ENCODE assay signal across 26 cellular contexts in the genomic region with DNA sequence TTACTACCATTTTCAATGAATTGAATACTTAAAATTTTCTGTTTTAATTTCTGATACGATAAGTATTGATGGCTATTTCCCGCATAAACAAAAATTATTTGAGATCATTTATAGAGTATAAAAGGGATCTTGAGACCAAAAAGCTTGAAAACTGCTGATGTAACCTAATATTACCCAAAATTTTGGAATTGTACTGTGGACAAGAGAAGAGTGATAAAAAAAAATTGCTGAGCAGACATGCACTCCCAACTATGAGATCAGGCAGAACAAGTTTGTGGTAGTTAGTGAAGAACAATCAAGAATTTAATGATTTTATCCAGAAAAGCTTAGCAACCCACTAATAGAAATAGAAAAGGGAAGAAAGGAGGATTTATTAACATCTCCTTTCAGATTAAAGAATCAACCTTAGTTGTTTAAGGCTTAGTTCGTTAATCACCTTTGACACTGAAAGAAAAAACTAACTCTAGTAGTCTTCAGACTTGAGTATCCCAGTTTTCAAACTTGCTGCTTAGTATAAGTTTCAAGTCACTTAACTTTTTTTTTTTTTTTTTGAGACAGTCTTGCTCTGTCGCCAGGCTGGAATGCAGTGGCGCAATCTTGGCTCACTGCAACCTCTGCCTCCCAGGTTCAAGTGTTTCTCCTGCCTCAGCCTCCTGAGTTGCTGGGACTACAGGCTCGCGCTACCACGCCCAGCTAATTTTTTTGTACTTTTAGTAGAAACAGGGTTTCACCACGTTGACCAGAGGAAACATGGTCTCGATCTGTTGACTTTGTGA. TPM values are rescaled to one million over a fixed set of nuclear protein-coding genes. Genes with fewer than 3 reads are reported as not detected.
DNase-seq lines count a peak whose midpoint lies in the region; ATAC-seq, FAIRE-seq and TF ChIP-seq lines count a peak whose summit lies in the region.
"Had no signal": no experiment of that assay in that cellular context is flagged by ENCODE, and none has a peak within 500 bp of the region (broad histone marks: within the 10 kb centered on the region; RNA-seq: fewer than 3 reads in every experiment).

No MANE protein-coding gene starts in this region.

- H3K79me1 ChIP-seq in mesenchymal stem cell (replicated peaks; ENCODE audit: low read length, poor library complexity, severe bottlenecking): no peaks in the 10 kb centered on the region

- CTCF ChIA-PET in Calu3 (lab: Charles Lee): no interaction called here

- H2BK15ac ChIP-seq in mesenchymal stem cell (ENCODE audit: low read depth, poor library complexity, severe bottlenecking): no peak overlapping the region

- no peaks in the 10 kb centered on the region for H3K9me3 Mint-ChIP-seq in Calu3 (ENCODE audit: low read depth, unreplicated experiment)
- H3K9me3 Mint-ChIP-seq in stimulated activated effector memory CD8-positive, alpha-beta T cell treated with anti-CD3 and anti-CD28 coated beads, Interleukin-12 subunit alpha, Interleukin-12 subunit beta, amount 100 ng/mL, for 72 hours: no peaks in the 10 kb centered on the region
- H3K9me3 Mint-ChIP-seq: activated naive CD4-positive, alpha-beta T cell treated with anti-CD3 and anti-CD28 coated beads, Interleukin-2, amount 50 U/mL, for 72 hours had no signal

- H3K27ac Mint-ChIP-seq in Calu3 (ENCODE audit: unreplicated experiment): no peak overlapping the region
- no peak overlapping the region for H3K27ac Mint-ChIP-seq in stimulated activated effector memory CD8-positive, alpha-beta T cell treated with anti-CD3 and anti-CD28 coated beads, Interleukin-12 subunit alpha, Interleukin-12 subunit beta, amount 100 ng/mL, for 72 hours
- H3K27ac Mint-ChIP-seq: activated CD4-positive, alpha-beta T cell treated with anti-CD3 and anti-CD28 coated beads for 36 hours; activated naive CD4-positive, alpha-beta T cell treated with anti-CD3 and anti-CD28 coated beads, Interleukin-2, amount 50 U/mL, for 72 hours; naive thymus-derived CD4-positive, alpha-beta T cell; progenitor cell of endocrine pancreas had no signal

- no peak overlapping the region for H3K4me3 Mint-ChIP-seq in Calu3 (ENCODE audit: low read depth, unreplicated experiment)
- no peak overlapping the region for H3K4me3 Mint-ChIP-seq in stimulated activated effector memory CD8-positive, alpha-beta T cell treated with anti-CD3 and anti-CD28 coated beads, Interleukin-12 subunit alpha, Interleukin-12 subunit beta, amount 100 ng/mL, for 72 hours
- H3K4me3 Mint-ChIP-seq: activated CD4-positive, alpha-beta T cell treated with anti-CD3 and anti-CD28 coated beads for 36 hours; naive thymus-derived CD4-positive, alpha-beta T cell had no signal

- no peak overlapping the region for H3K4me3 ChIP-seq in bronchial epithelial cell (ENCODE audit: low read depth, low read length)
- H3K4me3 ChIP-seq in mesenchymal stem cell (ENCODE audit: insufficient read depth in 1 of 2, low read depth in 1 of 2, low read length in 2 of 2): no peak overlapping the region
- H3K4me3 ChIP-seq: SJSA1, tibial nerve had no signal

- WGBS in mesenchymal stem cell: 90% methylated on average over 8 of the region's 10 CpGs

- H2BK5ac ChIP-seq in mesenchymal stem cell (ENCODE audit: low read depth, low read length, poor library complexity, severe bottlenecking): no peak overlapping the region

- no peak for ATAC-seq in GM18873 (IDR thresholded peaks at IDR 0.05; ENCODE audit: low FRiP score, unreplicated experiment)
- no peak for ATAC-seq in stimulated activated effector memory CD8-positive, alpha-beta T cell treated with anti-CD3 and anti-CD28 coated beads, Interleukin-12 subunit alpha, Interleukin-12 subunit beta, amount 100 ng/mL, for 72 hours
- ATAC-seq: activated CD4-positive, alpha-beta T cell treated with anti-CD3 and anti-CD28 coated beads for 36 hours; activated naive CD4-positive, alpha-beta T cell treated with anti-CD3 and anti-CD28 coated beads, Interleukin-2, amount 50 U/mL, for 72 hours; naive thymus-derived CD4-positive, alpha-beta T cell; sciatic nerve had no signal

- intact Hi-C loops in Calu3 (cut with micrococcal nuclease; ENCODE audit: unreplicated experiment): no loop called here

- peak; percentile 18 for DNase-seq in Calu3
- peak; percentile 3 for DNase-seq in LHCN-M2 (ENCODE audit: low read depth)
- peak; percentile 22 for DNase-seq in bronchial epithelial cell (ENCODE audit: low read depth)
- DNase-seq in mesenchymal stem cell: peak; percentile 8
- DNase-seq in iPS-NIHi11 (ENCODE audit: low spot score): no peak
- no peak for DNase-seq in NCI-H1417 (lab: John Stamatoyannopoulos, UW)
- DNase-seq in stimulated activated effector memory CD8-positive, alpha-beta T cell treated with anti-CD3 and anti-CD28 coated beads, Interleukin-12 subunit alpha, Interleukin-12 subunit beta, amount 100 ng/mL, for 72 hours (ENCODE audit: low spot score in 2 of 2): no peak
- DNase-seq: activated CD4-positive, alpha-beta T cell treated with anti-CD3 and anti-CD28 coated beads for 36 hours; anterior cingulate cortex; effector CD8-positive, alpha-beta T cell; GDM1; naive thymus-derived CD4-positive, alpha-beta T cell; NCI-H1105 treated with DMSO at 0.1 percent for 48 hours; NCI-H1930; NCI-H2171 treated with DMSO at 0.1 percent for 48 hours; NCI-H510A; T-helper 9 cell had no signal

- peaks cover 2% of the 10 kb centered on the region for H3K9me3 ChIP-seq in mesenchymal stem cell (ENCODE audit: control insufficient read depth, low read length)
- H3K9me3 ChIP-seq: SJSA1 had no signal

- no peak for TF ChIP-seq CTCF in Calu3 (IDR thresholded peaks at IDR 0.05; ENCODE audit: unreplicated experiment)
- TF ChIP-seq CTCF in bronchial epithelial cell (IDR thresholded peaks at IDR 0.05; ENCODE audit: insufficient read depth, low read length, severe bottlenecking): no peak

- H3K4me1 Mint-ChIP-seq in Calu3 (ENCODE audit: low read depth, unreplicated experiment): no peaks in the 10 kb centered on the region
- H3K4me1 Mint-ChIP-seq in stimulated activated effector memory CD8-positive, alpha-beta T cell treated with anti-CD3 and anti-CD28 coated beads, Interleukin-12 subunit alpha, Interleukin-12 subunit beta, amount 100 ng/mL, for 72 hours: no peaks in the 10 kb centered on the region
- H3K4me1 Mint-ChIP-seq: activated CD4-positive, alpha-beta T cell treated with anti-CD3 and anti-CD28 coated beads for 36 hours had no signal

- no peaks in the 10 kb centered on the region for H3K27me3 Mint-ChIP-seq in Calu3 (ENCODE audit: unreplicated experiment)
- H3K27me3 Mint-ChIP-seq: activated CD4-positive, alpha-beta T cell treated with anti-CD3 and anti-CD28 coated beads for 36 hours; progenitor cell of endocrine pancreas had no signal

- H3K27me3 ChIP-seq in bronchial epithelial cell (ENCODE audit: control insufficient read depth, insufficient read depth, low read length): no peaks in the 10 kb centered on the region
- H3K27me3 ChIP-seq in mesenchymal stem cell (ENCODE audit: control insufficient read depth in 1 of 2, insufficient read depth in 1 of 2, low read length in 2 of 2): no peaks in the 10 kb centered on the region
- H3K27me3 ChIP-seq: SJSA1, tibial nerve had no signal

- no peak overlapping the region for H2BK12ac ChIP-seq in mesenchymal stem cell (ENCODE audit: low read length in 2 of 2)

- H2AK5ac ChIP-seq in mesenchymal stem cell (ENCODE audit: low read length, severe bottlenecking): no peak overlapping the region

- no peak overlapping the region for H2BK120ac ChIP-seq in mesenchymal stem cell (ENCODE audit: low read depth, low read length)

- H3K4me2 ChIP-seq in mesenchymal stem cell (ENCODE audit: low read length, poor library complexity, severe bottlenecking): no peak overlapping the region

- H2AFZ ChIP-seq in mesenchymal stem cell (ENCODE audit: low read depth, low read length): no peak overlapping the region

- H4K8ac ChIP-seq in mesenchymal stem cell (ENCODE audit: low read length): no peak overlapping the region

- no peak overlapping the region for H3K18ac ChIP-seq in mesenchymal stem cell (ENCODE audit: low read depth in 1 of 2, low read length in 2 of 2)

- no peak overlapping the region for H3K27ac ChIP-seq in mesenchymal stem cell (ENCODE audit: low read length, poor library complexity, severe bottlenecking)
- H3K27ac ChIP-seq: RWPE1, SJSA1, tibial nerve, VCaP had no signal

- H3K36me3 Mint-ChIP-seq in Calu3 (ENCODE audit: insufficient read depth, unreplicated experiment): no peaks in the 10 kb centered on the region
- H3K36me3 Mint-ChIP-seq in stimulated activated effector memory CD8-positive, alpha-beta T cell treated with anti-CD3 and anti-CD28 coated beads, Interleukin-12 subunit alpha, Interleukin-12 subunit beta, amount 100 ng/mL, for 72 hours: no peaks in the 10 kb centered on the region

- no peak overlapping the region for H3K4ac ChIP-seq in mesenchymal stem cell (ENCODE audit: low read depth in 1 of 2, low read length in 2 of 2)

- H3K36me3 ChIP-seq in bronchial epithelial cell (ENCODE audit: control insufficient read depth, insufficient read depth, low read length): no peaks in the 10 kb centered on the region
- H3K36me3 ChIP-seq in mesenchymal stem cell (ENCODE audit: control insufficient read depth in 1 of 2, insufficient read depth in 2 of 2, low read depth in 1 of 2, low read length in 2 of 2): peaks cover 0 to 18% of the 10 kb centered on the region in 2 experiments
- H3K36me3 ChIP-seq: SJSA1 had no signal

- no peak for FAIRE-seq in bronchial epithelial cell (lab: Jason Lieb, UNC)
- FAIRE-seq: keratinocyte had no signal

- no peak overlapping the region for H4K91ac ChIP-seq in mesenchymal stem cell (ENCODE audit: low read length)

- H3K4me1 ChIP-seq in mesenchymal stem cell (ENCODE audit: control insufficient read depth, insufficient read depth, low read depth, low read length): no peaks in the 10 kb centered on the region
- H3K4me1 ChIP-seq: SJSA1, tibial nerve had no signal

- BruUV-seq in Calu3 (replicated peaks; lab: Mats Ljungman, UMichigan): no TSS peak

- no peak overlapping the region for H3K23ac ChIP-seq in mesenchymal stem cell (ENCODE audit: low read length in 2 of 2)

- no peak overlapping the region for H3K14ac ChIP-seq in mesenchymal stem cell (ENCODE audit: low read length in 2 of 2)

- no peak overlapping the region for H3K9ac ChIP-seq in mesenchymal stem cell (ENCODE audit: low read length)

RNA-seq across cellular contexts. Expression of gene ZC3HAV1, which starts 50.6 kb away (rescaled TPM):
- total RNA-seq in Calu3 (2022) (63.4 and 101 TPM in 2 replicates), LHCN-M2 (2014; rRNA removed) (32.1 and 40.0 TPM in 2 replicates), bronchial epithelial cell (10.6 and 11.3 TPM in 2 replicates)
- polyA plus RNA-seq in LHCN-M2 (2012): 10.5 TPM
- polyA plus RNA-seq in mesenchymal stem cell (2013, experiment 1 of 2): 26.4 TPM
- polyA plus RNA-seq in mesenchymal stem cell (2013, experiment 2 of 2): 25.0 TPM

Comparison
In these comparisons a context has a peak if more than half of its experiments do, and no peak if none do; other contexts are left out.
1. DNase-seq: peak in Calu3 (single experiment), LHCN-M2 (single experiment), bronchial epithelial cell (single experiment) and mesenchymal stem cell (single experiment); none in iPS-NIHi11 (single experiment), NCI-H1417 (0 of 3) and stimulated activated effector memory CD8-positive, alpha-beta T cell treated with anti-CD3 and anti-CD28 coated beads, Interleukin-12 subunit alpha, Interleukin-12 subunit beta, amount 100 ng/mL, for 72 hours (0 of 2).